ENCODE assay signal across 31 cellular contexts in the genomic region with DNA sequence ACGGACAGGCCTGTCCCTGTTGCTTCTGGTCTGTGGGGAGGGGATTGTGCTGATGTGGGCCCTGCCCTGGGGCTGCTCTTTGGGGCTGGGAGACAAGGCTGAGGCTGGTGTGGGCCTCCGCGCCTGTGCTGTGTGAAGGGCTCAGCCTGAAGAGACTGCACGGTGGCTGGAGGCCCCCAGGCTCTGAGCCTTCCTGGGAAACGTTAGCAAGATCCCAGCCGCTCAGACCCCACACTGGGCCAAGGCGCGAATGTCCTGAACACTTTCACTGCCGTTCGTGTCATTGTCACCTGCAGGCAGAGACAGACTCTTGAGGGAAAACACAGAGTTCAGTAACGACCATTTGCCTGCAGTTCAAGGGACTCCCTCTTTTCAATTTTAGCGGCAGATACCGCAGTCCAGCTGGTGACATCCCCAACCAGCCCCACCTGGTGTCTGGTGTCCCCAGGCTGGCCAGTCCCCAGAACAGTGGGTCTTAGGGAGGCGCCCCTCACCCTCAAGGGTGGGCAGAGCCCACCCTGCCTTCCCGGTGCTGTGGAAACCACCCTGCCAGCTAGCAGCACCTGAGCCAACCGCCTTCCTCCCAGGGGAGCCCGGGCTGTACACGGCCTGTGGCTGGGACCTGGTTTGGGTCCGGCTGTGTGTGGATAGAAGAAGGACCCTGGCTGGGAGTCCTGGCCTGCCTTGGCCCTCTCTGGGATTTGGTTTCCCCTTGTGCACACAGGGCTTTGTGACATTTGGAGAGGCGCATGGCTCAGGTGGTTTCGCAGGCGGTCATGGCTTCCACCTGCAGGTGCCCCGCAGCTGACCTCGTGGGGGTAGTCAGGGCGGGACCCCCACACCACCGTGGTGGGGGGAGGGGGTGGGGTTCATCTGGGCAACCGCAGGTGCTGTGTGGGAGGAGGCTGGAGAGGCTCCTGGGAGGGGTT. TPM values are rescaled to one million over a fixed set of nuclear protein-coding genes. Genes with fewer than 3 reads are reported as not detected.
DNase-seq lines count a peak whose midpoint lies in the region; ATAC-seq, FAIRE-seq and TF ChIP-seq lines count a peak whose summit lies in the region.
"Had no signal": no experiment of that assay in that cellular context is flagged by ENCODE, and none has a peak within 500 bp of the region (broad histone marks: within the 10 kb centered on the region; RNA-seq: fewer than 3 reads in every experiment).

No MANE protein-coding gene starts in this region.

- H2AK5ac ChIP-seq in mesenchymal stem cell (ENCODE audit: low read length, severe bottlenecking): no peak overlapping the region

- H3K27ac Mint-ChIP-seq in WTC11: peak overlapping the region; percentile 27; the same call in 1 of the 2 replicates
- H3K27ac Mint-ChIP-seq: activated CD4-positive, alpha-beta memory T cell treated with anti-CD3 and anti-CD28 coated beads for 36 hours; activated naive CD4-positive, alpha-beta T cell treated with anti-CD3 and anti-CD28 coated beads for 36 hours; natural killer cell; T-helper 1 cell treated with Interleukin-12 subunit alpha and Interleukin-12 subunit beta and Interleukin-4 antibody, amounts not matched to agents 30 μg/mL and 1 μg/mL, for 36 hours had no signal

- ATAC-seq in right lobe of liver (no peak), HepG2 (no peak), WTC11 (no peak), GM21619 (IDR thresholded peaks at IDR 0.05; ENCODE audit: unreplicated experiment) (no peak)
- ATAC-seq: activated CD4-positive, CD25-positive, alpha-beta regulatory T cell treated with anti-CD3 and anti-CD28 coated beads, Interleukin-2, amount 50 U/mL, for 24 hours; body of pancreas; heart left ventricle; natural killer cell had no signal

- H2AFZ ChIP-seq in HepG2 (ENCODE audit: low read length) (no peak overlapping the region), mesenchymal stem cell (ENCODE audit: low read depth, low read length) (no peak overlapping the region)

- no peaks in the 10 kb centered on the region for H3K36me3 ChIP-seq in right lobe of liver
- no peaks in the 10 kb centered on the region for H3K36me3 ChIP-seq in HepG2 (replicated peaks in 1 of 2; ENCODE audit: control insufficient read depth in 1 of 2, insufficient read depth in 2 of 2, low read length in 2 of 2)
- no peaks in the 10 kb centered on the region for H3K36me3 ChIP-seq in mesenchymal stem cell (ENCODE audit: control insufficient read depth in 1 of 2, insufficient read depth in 2 of 2, low read depth in 1 of 2, low read length in 2 of 2)
- H3K36me3 ChIP-seq: esophagus squamous epithelium, heart left ventricle, tibial artery had no signal

- H4K20me1 ChIP-seq in HepG2 (ENCODE audit: insufficient read depth, low read length): no peaks in the 10 kb centered on the region

- H2BK12ac ChIP-seq in mesenchymal stem cell (ENCODE audit: low read length in 2 of 2): no peak overlapping the region

- no peak overlapping the region for H3K9ac ChIP-seq in HepG2 (ENCODE audit: insufficient read depth, low read depth, low read length)
- H3K9ac ChIP-seq in mesenchymal stem cell (ENCODE audit: low read length): no peak overlapping the region
- H3K9ac ChIP-seq: SK-N-SH had no signal

- no peak overlapping the region for H4K8ac ChIP-seq in mesenchymal stem cell (ENCODE audit: low read length)

- H3K4me2 ChIP-seq in HepG2 (ENCODE audit: low read depth, low read length): no peak overlapping the region
- H3K4me2 ChIP-seq in mesenchymal stem cell (ENCODE audit: low read length, poor library complexity, severe bottlenecking): no peak overlapping the region
- H3K4me2 ChIP-seq: SK-N-SH had no signal

- no peak overlapping the region for H3K14ac ChIP-seq in mesenchymal stem cell (ENCODE audit: low read length in 2 of 2)

- peak overlapping the region; percentile 37 for H2BK15ac ChIP-seq in mesenchymal stem cell (ENCODE audit: low read depth, poor library complexity, severe bottlenecking)

- in situ Hi-C loops in HepG2 (cut with HindIII; ENCODE audit: extremely low pct_ligation_motif_present, low pct_unique_long_range_greater_than_20kb): no loop called here

- TF ChIP-seq EP300 in HepG2 (IDR thresholded peaks at IDR 0.05; ENCODE audit: low read depth in 2 of 2, low read length in 2 of 2) (no peak), HepG2 (CRISPR knock-in tag; IDR thresholded peaks at IDR 0.05; ENCODE audit: borderline replicate concordance) (no peak)

- no peak for TF ChIP-seq CTCF in right lobe of liver (IDR thresholded peaks at IDR 0.05)
- TF ChIP-seq CTCF in HepG2 (CRISPR knock-in tag; IDR thresholded peaks at IDR 0.05): no peak
- no peak for TF ChIP-seq CTCF in WTC11 (IDR thresholded peaks at IDR 0.05)

- no peak overlapping the region for H2BK5ac ChIP-seq in mesenchymal stem cell (ENCODE audit: low read depth, low read length, poor library complexity, severe bottlenecking)

- WGBS in right lobe of liver (ENCODE audit: insufficient coverage, low coverage, low lambda C conversion rate, missing lambda C conversion rate): 96% methylated on average over 7 of the region's 27 CpGs
- WGBS in HepG2 (ENCODE audit: low lambda C conversion rate): 47% methylated on average over 12 of the region's 27 CpGs
- WGBS in mesenchymal stem cell: 80% methylated on average over 27 of the region's 27 CpGs

- H3K23ac ChIP-seq in mesenchymal stem cell (ENCODE audit: low read length in 2 of 2): no peak overlapping the region

- H3K4me1 Mint-ChIP-seq in WTC11: 0 out of 2 replicates have a peak, but pooled peaks cover under 1% of the 10 kb centered on the region

- FAIRE-seq in HepG2 (lab: Jason Lieb, UNC): no peak
- FAIRE-seq: endometrium, G401.6, kidney had no signal

- H3K79me1 ChIP-seq in mesenchymal stem cell (replicated peaks; ENCODE audit: low read length, poor library complexity, severe bottlenecking): no peaks in the 10 kb centered on the region

- H3K27me3 ChIP-seq in right lobe of liver (no peaks in the 10 kb centered on the region), HepG2 (ENCODE audit: control insufficient read depth in 1 of 2, insufficient read depth in 2 of 2, low read length in 2 of 2) (no peaks in the 10 kb centered on the region), mesenchymal stem cell (ENCODE audit: control insufficient read depth in 1 of 2, insufficient read depth in 1 of 2, low read length in 2 of 2) (peaks cover 8 to 65% of the 10 kb centered on the region in 2 experiments)
- H3K27me3 ChIP-seq: body of pancreas had no signal

- TF ChIP-seq POLR2A in right lobe of liver (IDR thresholded peaks at IDR 0.05) (no peak), HepG2 (IDR thresholded peaks at IDR 0.05; ENCODE audit: insufficient read depth in 1 of 2, low read depth in 2 of 2, low read length in 2 of 2) (no peak)

- intact Hi-C loops in right lobe of liver (cut with DNase I): no loop called here
- intact Hi-C loops in HepG2 (cut with micrococcal nuclease; ENCODE audit: unreplicated experiment): no loop called here

- CTCF ChIA-PET in HepG2 (lab: Yijun Ruan, JAX; ENCODE audit: low intra/inter-chr PET ratio, low total read pairs) (no interaction called here), WTC11 (lab: Charles Lee) (interaction anchor here (0.7 to 1.1 kb wide), 3 partner anchors 28 to 120 kb away, joined by 3 to 5 read pairs (median 4); no protein-coding TSS in a partner anchor)

- H3K18ac ChIP-seq in mesenchymal stem cell (ENCODE audit: low read depth in 1 of 2, low read length in 2 of 2): no peak overlapping the region

- no peak overlapping the region for H3K4ac ChIP-seq in mesenchymal stem cell (ENCODE audit: low read depth in 1 of 2, low read length in 2 of 2)

- H3K79me2 ChIP-seq in HepG2 (ENCODE audit: insufficient read depth, low read length): no peaks in the 10 kb centered on the region

- H2BK120ac ChIP-seq in mesenchymal stem cell (ENCODE audit: low read depth, low read length): no peak overlapping the region

- no TSS peak for BruUV-seq in HepG2 (replicated peaks; lab: Mats Ljungman, UMichigan)

- no peak overlapping the region for H4K91ac ChIP-seq in mesenchymal stem cell (ENCODE audit: low read length)

- POLR2A ChIA-PET in HepG2 (lab: Yijun Ruan, JAX) (no interaction called here), WTC11 (lab: Charles Lee) (no interaction called here)

- H3K4me3 Mint-ChIP-seq in WTC11: no peak overlapping the region
- H3K4me3 Mint-ChIP-seq: activated CD4-positive, alpha-beta memory T cell treated with anti-CD3 and anti-CD28 coated beads for 36 hours; activated naive CD4-positive, alpha-beta T cell treated with anti-CD3 and anti-CD28 coated beads for 36 hours; natural killer cell; T-helper 1 cell treated with Interleukin-12 subunit alpha and Interleukin-12 subunit beta and Interleukin-4 antibody, amounts not matched to agents 30 μg/mL and 1 μg/mL, for 36 hours had no signal

- DNase-seq in right lobe of liver (peak in 2 of 3 donors; percentile 43 to 44), HepG2 (ENCODE audit: low spot score) (no peak), WTC11 (ENCODE audit: low spot score) (no peak), mesenchymal stem cell (no peak), inferior parietal cortex (ENCODE audit: extremely low spot score) (no peak)
- DNase-seq in central memory CD4-positive, alpha-beta T cell: no peak
- DNase-seq: ACHN; activated CD4-positive, alpha-beta memory T cell treated with anti-CD3 and anti-CD28 coated beads for 36 hours; activated naive CD4-positive, alpha-beta T cell treated with anti-CD3 and anti-CD28 coated beads for 36 hours; body of pancreas; C1 segment of cervical spinal cord; Caco-2; DMS53; esophagus squamous epithelium; foreskin melanocyte; IMR-90; natural killer cell; NCI-H1092; NCI-H1694; NCI-H446 treated with DMSO at 0.1 percent for 48 hours; OCI-M1; SK-N-SH; stimulated activated CD4-positive, alpha-beta T cell treated with anti-CD3 and anti-CD28 coated beads, Interleukin-1b, Interleukin-23, amount 100 ng/mL, for 48 hours; tibial artery had no signal

- no peak overlapping the region for H3K27ac ChIP-seq in right lobe of liver
- no peak overlapping the region for H3K27ac ChIP-seq in HepG2 (ENCODE audit: extremely low read length, insufficient read depth, low read length)
- no peak overlapping the region for H3K27ac ChIP-seq in mesenchymal stem cell (ENCODE audit: low read length, poor library complexity, severe bottlenecking)
- H3K27ac ChIP-seq: body of pancreas, esophagus squamous epithelium, heart left ventricle, tibial artery had no signal

- H3K4me1 ChIP-seq in right lobe of liver (peaks cover 0 to 10% (median 0%) of the 10 kb centered on the region in 4 donors), HepG2 (ENCODE audit: insufficient read depth, low read length) (peaks cover 20% of the 10 kb centered on the region), mesenchymal stem cell (ENCODE audit: control insufficient read depth, insufficient read depth, low read depth, low read length) (no peaks in the 10 kb centered on the region)

- H3K9me3 Mint-ChIP-seq in WTC11: no peaks in the 10 kb centered on the region
- H3K9me3 Mint-ChIP-seq: activated CD4-positive, alpha-beta memory T cell treated with anti-CD3 and anti-CD28 coated beads for 36 hours; activated naive CD4-positive, alpha-beta T cell treated with anti-CD3 and anti-CD28 coated beads for 36 hours; natural killer cell; T-helper 1 cell treated with Interleukin-12 subunit alpha and Interleukin-12 subunit beta and Interleukin-4 antibody, amounts not matched to agents 30 μg/mL and 1 μg/mL, for 36 hours had no signal

- TF ChIP-seq RAD21 in HepG2 (CRISPR knock-in tag; IDR thresholded peaks at IDR 0.05): no peak

- peaks cover 2% of the 10 kb centered on the region for H3K27me3 Mint-ChIP-seq in WTC11 (ENCODE audit: low read depth)

- no peaks in the 10 kb centered on the region for H3K36me3 Mint-ChIP-seq in WTC11
- H3K36me3 Mint-ChIP-seq: activated CD4-positive, alpha-beta memory T cell treated with anti-CD3 and anti-CD28 coated beads for 36 hours; natural killer cell had no signal

- H3K4me3 ChIP-seq in right lobe of liver (no peak overlapping the region), HepG2 (replicated peaks in 1 of 3; ENCODE audit: insufficient read depth in 1 of 3, low read depth in 2 of 3, low read length in 3 of 3) (no peak overlapping the region), mesenchymal stem cell (ENCODE audit: insufficient read depth in 1 of 2, low read depth in 1 of 2, low read length in 2 of 2) (no peak overlapping the region)
- H3K4me3 ChIP-seq: body of pancreas, esophagus squamous epithelium, heart left ventricle, tibial artery had no signal

- no peaks in the 10 kb centered on the region for H3K9me3 ChIP-seq in right lobe of liver
- H3K9me3 ChIP-seq in HepG2 (ENCODE audit: low read length): no peaks in the 10 kb centered on the region
- peaks cover 3% of the 10 kb centered on the region for H3K9me3 ChIP-seq in mesenchymal stem cell (ENCODE audit: control insufficient read depth, low read length)
- H3K9me3 ChIP-seq: body of pancreas, Caco-2, esophagus squamous epithelium, heart left ventricle, SK-N-SH, tibial artery had no signal

RNA-seq across cellular contexts. Expression of a gene that starts 5.7 kb away (rescaled TPM):
- total RNA-seq in right lobe of liver (10 to 100 TPM in 1 of 6 experiments, 1 to 10 TPM in 5; 3.9 to 12.3 (median 7.2) TPM), HepG2 (2016; rRNA removed; fragmentation: Illumina TruSeq; extraction: Trizol) (0.15 and 0.58 TPM in 2 replicates), WTC11 (2021) (10.2 to 10.7 TPM (median 10.3 TPM) in 3 replicates)
- 0.20 and 0.35 TPM in 2 replicates for total RNA-seq in HepG2 (2016; cell fraction: cytosol; rRNA removed; fragmentation: Illumina TruSeq; extraction: Trizol; ENCODE audit: low read depth)
- total RNA-seq in HepG2 (2016; cell fraction: insoluble cytoplasmic fraction; rRNA removed; fragmentation: Illumina TruSeq; extraction: Trizol): 0.19 TPM in 2 replicates
- 1.1 and 1.4 TPM in 2 replicates for total RNA-seq in HepG2 (2016; cell fraction: membrane; rRNA removed; fragmentation: Illumina TruSeq; extraction: Trizol)
- total RNA-seq in HepG2 (2016; cell fraction: nucleus; rRNA removed; fragmentation: Illumina TruSeq; extraction: Trizol): 0.47 and 0.56 TPM in 2 replicates
- 1.1 TPM in 2 replicates for polyA plus RNA-seq in HepG2 (2011; rRNA removed)
- polyA plus RNA-seq in HepG2 (2011; cell fraction: cytosol; rRNA removed): 0.99 and 1.7 TPM in 2 replicates
- polyA plus RNA-seq in HepG2 (2011; cell fraction: nucleus; rRNA removed): 2.5 and 4.2 TPM in 2 replicates
- 1.6 and 3.8 TPM in 2 replicates for polyA plus RNA-seq in HepG2 (2012)
- 1.3 and 1.4 TPM in 2 replicates for polyA plus RNA-seq in HepG2 (2016; cell fraction: cytosol; fragmentation: Illumina TruSeq; extraction: Trizol; ENCODE audit: low read depth)
- 1.1 and 1.4 TPM in 2 replicates for polyA plus RNA-seq in HepG2 (2016; cell fraction: insoluble cytoplasmic fraction; fragmentation: Illumina TruSeq; extraction: Trizol; ENCODE audit: low read depth)
- polyA plus RNA-seq in HepG2 (2016; cell fraction: membrane; fragmentation: Illumina TruSeq; extraction: Trizol; ENCODE audit: low read depth): 2.9 and 3.6 TPM in 2 replicates
- 2.0 and 2.3 TPM in 2 replicates for polyA plus RNA-seq in HepG2 (2016; cell fraction: nucleus; fragmentation: Illumina TruSeq; extraction: Trizol; ENCODE audit: insufficient read depth, low read depth)
- 0.78 and 0.84 TPM in 2 replicates for polyA minus RNA-seq in HepG2 (2011; rRNA and poly(A)+ RNA removed; ENCODE audit: low replicate concordance)
- 0.30 and 0.79 TPM in 2 replicates for polyA minus RNA-seq in HepG2 (2011; cell fraction: cytosol; rRNA and poly(A)+ RNA removed)
- 0.37 and 0.39 TPM in 2 replicates for polyA minus RNA-seq in HepG2 (2011; cell fraction: nucleus; rRNA and poly(A)+ RNA removed)
- 1.5 TPM for polyA plus RNA-seq in mesenchymal stem cell (2013, experiment 1 of 2)
- 1.5 TPM for polyA plus RNA-seq in mesenchymal stem cell (2013, experiment 2 of 2)

RNA-seq across cellular contexts. Expression of a gene that starts 9.5 kb away (rescaled TPM):
- total RNA-seq in right lobe of liver (10 to 100 TPM; 18.9 to 30.2 (median 22.8) TPM), HepG2 (2016; rRNA removed; fragmentation: Illumina TruSeq; extraction: Trizol) (16.2 and 21.5 TPM in 2 replicates), WTC11 (2021) (79.9 to 90.4 TPM (median 81.3 TPM) in 3 replicates)
- 8.1 and 8.5 TPM in 2 replicates for total RNA-seq in HepG2 (2016; cell fraction: cytosol; rRNA removed; fragmentation: Illumina TruSeq; extraction: Trizol; ENCODE audit: low read depth)
- total RNA-seq in HepG2 (2016; cell fraction: insoluble cytoplasmic fraction; rRNA removed; fragmentation: Illumina TruSeq; extraction: Trizol): 14.1 and 20.1 TPM in 2 replicates
- 15.9 and 17.7 TPM in 2 replicates for total RNA-seq in HepG2 (2016; cell fraction: membrane; rRNA removed; fragmentation: Illumina TruSeq; extraction: Trizol)
- 12.3 and 17.7 TPM in 2 replicates for total RNA-seq in HepG2 (2016; cell fraction: nucleus; rRNA removed; fragmentation: Illumina TruSeq; extraction: Trizol)
- polyA plus RNA-seq in HepG2 (2011; rRNA removed): 28.9 and 36.8 TPM in 2 replicates
- polyA plus RNA-seq in HepG2 (2011; cell fraction: cytosol; rRNA removed): 15.8 and 28.0 TPM in 2 replicates
- polyA plus RNA-seq in HepG2 (2011; cell fraction: nucleus; rRNA removed): 241 and 327 TPM in 2 replicates
- 19.6 and 35.2 TPM in 2 replicates for polyA plus RNA-seq in HepG2 (2012)
- 10.4 and 11.2 TPM in 2 replicates for polyA plus RNA-seq in HepG2 (2016; cell fraction: cytosol; fragmentation: Illumina TruSeq; extraction: Trizol; ENCODE audit: low read depth)
- polyA plus RNA-seq in HepG2 (2016; cell fraction: insoluble cytoplasmic fraction; fragmentation: Illumina TruSeq; extraction: Trizol; ENCODE audit: low read depth): 19.9 and 22.8 TPM in 2 replicates
- 15.2 and 16.9 TPM in 2 replicates for polyA plus RNA-seq in HepG2 (2016; cell fraction: membrane; fragmentation: Illumina TruSeq; extraction: Trizol; ENCODE audit: low read depth)
- 56.6 and 60.9 TPM in 2 replicates for polyA plus RNA-seq in HepG2 (2016; cell fraction: nucleus; fragmentation: Illumina TruSeq; extraction: Trizol; ENCODE audit: insufficient read depth, low read depth)
- 22.4 and 30.1 TPM in 2 replicates for polyA minus RNA-seq in HepG2 (2011; rRNA and poly(A)+ RNA removed; ENCODE audit: low replicate concordance)
- 9.7 and 11.7 TPM in 2 replicates for polyA minus RNA-seq in HepG2 (2011; cell fraction: cytosol; rRNA and poly(A)+ RNA removed)
- polyA minus RNA-seq in HepG2 (2011; cell fraction: nucleus; rRNA and poly(A)+ RNA removed): 14.4 and 18.2 TPM in 2 replicates
- polyA plus RNA-seq in mesenchymal stem cell (2013, experiment 1 of 2): 28.4 TPM
- 27.7 TPM for polyA plus RNA-seq in mesenchymal stem cell (2013, experiment 2 of 2)

RNA-seq across cellular contexts. Expression of a gene that starts 24.6 kb away (rescaled TPM):
- total RNA-seq in right lobe of liver (10 to 100 TPM; 51.1 to 67.8 (median 59.2) TPM), HepG2 (2016; rRNA removed; fragmentation: Illumina TruSeq; extraction: Trizol) (12.5 and 19.0 TPM in 2 replicates), WTC11 (2021) (27.0 to 29.8 TPM (median 28.8 TPM) in 3 replicates)
- total RNA-seq in HepG2 (2016; cell fraction: cytosol; rRNA removed; fragmentation: Illumina TruSeq; extraction: Trizol; ENCODE audit: low read depth): 2.8 and 3.8 TPM in 2 replicates
- 9.4 and 19.8 TPM in 2 replicates for total RNA-seq in HepG2 (2016; cell fraction: insoluble cytoplasmic fraction; rRNA removed; fragmentation: Illumina TruSeq; extraction: Trizol)
- 6.0 and 7.6 TPM in 2 replicates for total RNA-seq in HepG2 (2016; cell fraction: membrane; rRNA removed; fragmentation: Illumina TruSeq; extraction: Trizol)
- total RNA-seq in HepG2 (2016; cell fraction: nucleus; rRNA removed; fragmentation: Illumina TruSeq; extraction: Trizol): 18.8 and 19.9 TPM in 2 replicates
- 14.4 and 18.7 TPM in 2 replicates for polyA plus RNA-seq in HepG2 (2011; rRNA removed)
- polyA plus RNA-seq in HepG2 (2011; cell fraction: cytosol; rRNA removed): 10.0 and 18.1 TPM in 2 replicates
- 88.6 and 104 TPM in 2 replicates for polyA plus RNA-seq in HepG2 (2011; cell fraction: nucleus; rRNA removed)
- polyA plus RNA-seq in HepG2 (2012): 10.9 and 17.7 TPM in 2 replicates
- polyA plus RNA-seq in HepG2 (2016; cell fraction: cytosol; fragmentation: Illumina TruSeq; extraction: Trizol; ENCODE audit: low read depth): 3.5 and 4.0 TPM in 2 replicates
- 9.5 and 12.3 TPM in 2 replicates for polyA plus RNA-seq in HepG2 (2016; cell fraction: insoluble cytoplasmic fraction; fragmentation: Illumina TruSeq; extraction: Trizol; ENCODE audit: low read depth)
- 4.9 and 5.3 TPM in 2 replicates for polyA plus RNA-seq in HepG2 (2016; cell fraction: membrane; fragmentation: Illumina TruSeq; extraction: Trizol; ENCODE audit: low read depth)
- 54.2 and 57.7 TPM in 2 replicates for polyA plus RNA-seq in HepG2 (2016; cell fraction: nucleus; fragmentation: Illumina TruSeq; extraction: Trizol; ENCODE audit: insufficient read depth, low read depth)
- 9.7 and 16.7 TPM in 2 replicates for polyA minus RNA-seq in HepG2 (2011; rRNA and poly(A)+ RNA removed; ENCODE audit: low replicate concordance)
- polyA minus RNA-seq in HepG2 (2011; cell fraction: cytosol; rRNA and poly(A)+ RNA removed): 6.4 and 6.9 TPM in 2 replicates
- polyA minus RNA-seq in HepG2 (2011; cell fraction: nucleus; rRNA and poly(A)+ RNA removed): 7.5 and 7.7 TPM in 2 replicates
- polyA plus RNA-seq in mesenchymal stem cell (2013, experiment 1 of 2): 13.6 TPM
- polyA plus RNA-seq in mesenchymal stem cell (2013, experiment 2 of 2): 12.6 TPM

Comparison
In these comparisons a context has a peak if more than half of its experiments do, and no peak if none do; other contexts are left out.
1. DNase-seq: peak in right lobe of liver (2 of 3); none in HepG2 (single experiment), WTC11 (single experiment), mesenchymal stem cell (single experiment), central memory CD4-positive, alpha-beta T cell (single experiment) and inferior parietal cortex (single experiment).